ENCODE assay signal across 16 cellular contexts in genomic region chr17:57343717-57344116, GRCh38.
DNase-seq lines count a peak whose midpoint lies in the region; ATAC-seq, FAIRE-seq and TF ChIP-seq lines count a peak whose summit lies in the region.
"Had no signal": no experiment of that assay in that cellular context is flagged by ENCODE, and none has a peak within 500 bp of the region (broad histone marks: within the 10 kb centered on the region; RNA-seq: fewer than 3 reads in every experiment).

No MANE protein-coding gene starts in this region.

- peaks cover 53 to 54% of the 10 kb centered on the region in 2 donors for H3K4me1 ChIP-seq in gastrocnemius medialis

- no peak overlapping the region for H3K4me3 ChIP-seq in gastrocnemius medialis
- H3K4me3 ChIP-seq: BLaER1 treated with 17β-estradiol and CSF1 and Interleukin-3, amounts not matched to agents 10 nM and 100 nM; GM12878; HAP-1 had no signal

- no peaks in the 10 kb centered on the region for H3K9me3 Mint-ChIP-seq in brain
- H3K9me3 Mint-ChIP-seq: CD4-positive, CD25-positive, alpha-beta regulatory T cell had no signal

- no peak overlapping the region for H3K4me3 Mint-ChIP-seq in brain
- H3K4me3 Mint-ChIP-seq: CD4-positive, CD25-positive, alpha-beta regulatory T cell had no signal

- peak; percentile 85 to 94 for ATAC-seq in gastrocnemius medialis
- ATAC-seq in GM18511 (IDR thresholded peaks at IDR 0.05; ENCODE audit: unreplicated experiment) = no peak
- ATAC-seq: GM12878 had no signal

- H3K4me1 Mint-ChIP-seq in brain = peaks cover 62% of the 10 kb centered on the region

- H3K36me3 ChIP-seq in gastrocnemius medialis = peaks cover 0 to 6% of the 10 kb centered on the region in 2 donors
- H3K36me3 ChIP-seq: HAP-1 had no signal

- TF ChIP-seq CTCF in brain (conservative IDR thresholded peaks at IDR 0.05) = no peak
- no peak for TF ChIP-seq CTCF in gastrocnemius medialis (IDR thresholded peaks at IDR 0.05 in 4 of 5, conservative IDR thresholded peaks at IDR 0.05 in 1 of 5)

- in situ Hi-C loops in gastrocnemius medialis (cut with MboI; ENCODE audit: low sequenced_read_pairs in 4 of 4) = no loop called here

- TF ChIP-seq POLR2A in gastrocnemius medialis (IDR thresholded peaks at IDR 0.05) = no peak

- H3K27ac Mint-ChIP-seq in brain = peak overlapping the region in 3 of 5 experiments; percentile 9 to 22 (median 18)
- H3K27ac Mint-ChIP-seq: CD4-positive, CD25-positive, alpha-beta regulatory T cell had no signal

- peaks cover 2% of the 10 kb centered on the region for H3K27me3 Mint-ChIP-seq in brain
- H3K27me3 Mint-ChIP-seq: CD4-positive, CD25-positive, alpha-beta regulatory T cell had no signal

- H3K36me3 Mint-ChIP-seq in brain = peaks cover 46% of the 10 kb centered on the region

- DNase-seq in HTR-8/SVneo (ENCODE audit: insufficient read length, low spot score) (no peak), left kidney (ENCODE audit: low read depth, low spot score) (peak; percentile 19), gastrocnemius medialis (peak in 1 of 2 donors; percentile 70), RCC 7860 (ENCODE audit: low spot score) (no peak)
- DNase-seq in activated naive CD4-positive, alpha-beta T cell treated with Interleukin-2 at 50 U/mL for 16 hours = no peak
- DNase-seq: ACHN; CD4-positive, CD25-positive, alpha-beta regulatory T cell; DMS 273 treated with DMSO at 0.1 percent for 48 hours; DMS79 had no signal

- no peaks in the 10 kb centered on the region for H3K27me3 ChIP-seq in gastrocnemius medialis

- H3K9me3 ChIP-seq in gastrocnemius medialis = no peaks in the 10 kb centered on the region
- H3K9me3 ChIP-seq: HAP-1 had no signal

- H3K27ac ChIP-seq in gastrocnemius medialis = peak overlapping the region; percentile 70 to 86 (median 72)
- H3K27ac ChIP-seq: BLaER1 treated with 17β-estradiol and CSF1 and Interleukin-3, amounts not matched to agents 10 nM and 100 nM had no signal

- FAIRE-seq in HTR-8/SVneo (lab: Jason Lieb, UNC) (peak; percentile 16), RCC 7860 (lab: Jason Lieb, UNC) (no peak)
- FAIRE-seq: GM12878, GM19239, H1 had no signal

- intact Hi-C loops in gastrocnemius medialis (cut with DNase I; ENCODE audit: low total_unique reads) = no loop called here
